1 cellular context compared by ENCODE assay signal in the genomic region with DNA sequence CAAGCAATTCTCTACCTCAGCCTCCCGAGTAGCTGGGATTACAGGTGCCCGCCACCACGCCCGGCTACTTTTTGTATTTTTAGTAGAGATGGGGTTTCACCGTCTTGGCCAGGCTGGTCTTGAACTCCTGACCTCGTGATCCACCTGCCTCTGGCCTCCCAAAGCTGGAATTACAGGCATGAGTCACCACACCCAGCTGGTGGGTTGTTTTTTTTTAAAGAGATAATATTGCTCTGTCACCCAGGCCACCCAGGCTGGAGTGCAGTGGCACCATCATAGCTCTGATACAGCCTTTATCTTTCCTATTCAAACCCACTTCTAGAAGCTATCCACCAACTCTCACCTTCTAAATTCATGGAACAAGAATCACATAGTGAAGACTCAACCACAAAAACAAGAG.
A peak's percentile ranks its signal among the peaks of the same experiment; 100 is the strongest.
TF ChIP-seq lines count a peak whose summit lies in the region.
"Not testable (repeated sequence)": the region's sequence is repeated elsewhere in the genome, so short reads cannot be mapped to it uniquely, and the experiment has no call there.

No MANE protein-coding gene starts in this region.

TF ChIP-seq in HepG2, 621 proteins besides CTCF, POLR2A, EP300 and RAD21:
- TF ChIP-seq, protein P1, sequence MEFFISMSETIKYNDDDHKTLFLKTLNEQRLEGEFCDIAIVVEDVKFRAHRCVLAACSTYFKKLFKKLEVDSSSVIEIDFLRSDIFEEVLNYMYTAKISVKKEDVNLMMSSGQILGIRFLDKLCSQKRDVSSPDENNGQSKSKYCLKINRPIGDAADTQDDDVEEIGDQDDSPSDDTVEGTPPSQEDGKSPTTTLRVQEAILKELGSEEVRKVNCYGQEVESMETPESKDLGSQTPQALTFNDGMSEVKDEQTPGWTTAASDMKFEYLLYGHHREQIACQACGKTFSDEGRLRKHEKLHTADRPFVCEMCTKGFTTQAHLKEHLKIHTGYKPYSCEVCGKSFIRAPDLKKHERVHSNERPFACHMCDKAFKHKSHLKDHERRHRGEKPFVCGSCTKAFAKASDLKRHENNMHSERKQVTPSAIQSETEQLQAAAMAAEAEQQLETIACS (CRISPR knock-in tag; IDR thresholded peaks at IDR 0.05), result 0 out of 2 replicates have a peak, but pooled peaks have one; percentile 23
- TF ChIP-seq CREB1 (IDR thresholded peaks at IDR 0.05) (0 out of 2 replicates have a peak, but pooled peaks have one; percentile 16), FOSL2 (CRISPR knock-in tag; IDR thresholded peaks at IDR 0.05) (peak; percentile 63; the same call in 1 of the 2 replicates), ATF7-NPFF (CRISPR knock-in tag; IDR thresholded peaks at IDR 0.05; ENCODE audit: low read depth) (0 out of 2 replicates have a peak, but pooled peaks have one; percentile 20), CBX2 (CRISPR knock-in tag; IDR thresholded peaks at IDR 0.05; ENCODE audit: low read depth) (0 out of 2 replicates have a peak, but pooled peaks have one; percentile 26)
- not testable (repeated sequence) for TF ChIP-seq CREB1 (CRISPR knock-in tag; IDR thresholded peaks at IDR 0.05); CBX2 (IDR thresholded peaks at IDR 0.05; ENCODE audit: low read depth, low read length)
